ENCODE assay signal across 11 cellular contexts in the genomic region with DNA sequence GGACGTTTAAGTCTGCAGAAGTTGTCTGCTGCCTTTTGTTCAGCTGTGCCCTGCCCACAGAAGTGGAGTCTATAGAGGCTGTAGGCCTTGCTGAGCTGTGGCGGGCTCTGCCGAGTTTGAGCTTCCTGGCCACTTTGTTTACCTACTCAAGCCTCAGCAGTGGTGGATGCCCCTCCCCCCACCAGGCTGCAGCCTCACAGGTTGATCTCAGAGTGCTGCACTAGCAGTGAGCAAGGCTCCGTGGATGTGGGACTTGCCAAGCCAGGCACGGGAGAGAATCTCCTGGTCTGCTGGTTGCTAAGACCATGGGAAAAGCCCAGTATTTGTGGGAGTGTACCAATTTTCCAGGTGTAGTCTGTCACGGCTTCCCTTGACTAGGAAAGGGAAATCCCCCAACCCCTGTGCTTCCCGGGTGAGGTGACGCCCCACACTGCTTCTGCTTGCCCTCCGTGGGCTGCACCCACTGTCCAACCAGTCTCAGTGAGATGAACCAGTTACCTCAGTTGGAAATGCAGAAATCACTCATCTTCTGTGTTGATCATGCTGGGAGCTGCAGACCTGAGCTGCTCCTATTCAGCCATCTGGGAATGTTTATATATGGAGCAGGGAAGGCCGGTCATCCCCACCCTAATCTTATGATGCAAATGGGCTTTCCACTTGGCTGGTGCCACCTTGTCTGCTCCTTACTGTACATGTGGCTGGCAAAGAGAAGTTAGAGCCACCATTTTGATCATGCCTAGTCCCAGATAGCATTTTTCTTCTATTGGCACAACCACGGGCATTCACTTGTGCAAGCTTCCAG.
DNase-seq lines count a peak whose midpoint lies in the region; ATAC-seq and TF ChIP-seq lines count a peak whose summit lies in the region.
"Had no signal": no experiment of that assay in that cellular context is flagged by ENCODE, and none has a peak within 500 bp of the region (broad histone marks: within the 10 kb centered on the region; RNA-seq: fewer than 3 reads in every experiment).

No MANE protein-coding gene starts in this region.

- peaks cover 22% of the 10 kb centered on the region for H3K27me3 Mint-ChIP-seq in activated CD8-positive, alpha-beta memory T cell treated with anti-CD3 and anti-CD28 coated beads, Interleukin-2, amount 10 ng/mL, durations not matched to agents 7 days and 5 days
- peaks cover 3% of the 10 kb centered on the region for H3K27me3 Mint-ChIP-seq in activated T-helper 1 cell treated with anti-CD3 and anti-CD28 coated beads, Interleukin-12 subunit alpha, Interleukin-12 subunit beta, Interleukin-2, Interleukin-4 antibody, amounts not matched to agents 30 ng/mL and 10 ng/mL and 1 ng/mL, durations not matched to agents 14 hours and 24 hours and 36 hours (ENCODE audit: insufficient read depth)

- H3K9ac ChIP-seq in parathyroid adenoma, result no peak overlapping the region

- TF ChIP-seq CTCF in parathyroid adenoma (IDR thresholded peaks at IDR 0.05), result no peak

- peak; percentile 48 for DNase-seq in activated CD8-positive, alpha-beta memory T cell treated with anti-CD3 and anti-CD28 coated beads, Interleukin-2, amount 10 ng/mL, durations not matched to agents 7 days and 5 days
- DNase-seq in activated CD8-positive, alpha-beta memory T cell treated with anti-CD3 and anti-CD28 coated beads, Interleukin-2, amount 50 U/mL, for 48 hours, result no peak
- DNase-seq in NCI-H146 (lab: John Stamatoyannopoulos, UW) (peak; percentile 59), EL (no peak)
- peak; percentile 29 for DNase-seq in activated T-helper 1 cell treated with anti-CD3 and anti-CD28 coated beads, Interleukin-12 subunit alpha, Interleukin-12 subunit beta, Interleukin-2, Interleukin-4 antibody, amounts not matched to agents 30 ng/mL and 10 ng/mL and 1 ng/mL, durations not matched to agents 14 hours and 24 hours and 36 hours (ENCODE audit: low spot score)
- DNase-seq: natural killer cell had no signal

- ATAC-seq in activated CD8-positive, alpha-beta memory T cell treated with anti-CD3 and anti-CD28 coated beads, Interleukin-2, amount 10 ng/mL, durations not matched to agents 7 days and 5 days, result no peak
- ATAC-seq in HG02840 (IDR thresholded peaks at IDR 0.05; ENCODE audit: low FRiP score, unreplicated experiment), result no peak
- no peak for ATAC-seq in HG02678 (IDR thresholded peaks at IDR 0.05; ENCODE audit: unreplicated experiment)
- ATAC-seq: natural killer cell; stimulated activated memory B cell treated with anti-CD40 and anti-IgM and Interleukin-4, amounts not matched to agents 10 μg/mL and 1 μg/mL and 100 μg/mL, for 72 hours had no signal

- no peaks in the 10 kb centered on the region for H3K9me3 ChIP-seq in parathyroid adenoma (ENCODE audit: control insufficient read depth, low read length)

- H3K36me3 ChIP-seq in parathyroid adenoma (ENCODE audit: control insufficient read depth, insufficient read depth, low read length), result no peaks in the 10 kb centered on the region

- CTCF ChIA-PET in activated CD8-positive, alpha-beta memory T cell treated with anti-CD3 and anti-CD28 coated beads, Interleukin-2, amount 10 ng/mL, durations not matched to agents 7 days and 5 days (lab: Charles Lee), result interaction anchor here (1.3 to 1.7 kb wide), 2 partner anchors 98 to 191 kb away, joined by 3 to 4 read pairs; no protein-coding TSS in a partner anchor

- H3K4me3 Mint-ChIP-seq in activated CD8-positive, alpha-beta memory T cell treated with anti-CD3 and anti-CD28 coated beads, Interleukin-2, amount 10 ng/mL, durations not matched to agents 7 days and 5 days, result no peak overlapping the region
- no peak overlapping the region for H3K4me3 Mint-ChIP-seq in activated T-helper 1 cell treated with anti-CD3 and anti-CD28 coated beads, Interleukin-12 subunit alpha, Interleukin-12 subunit beta, Interleukin-2, Interleukin-4 antibody, amounts not matched to agents 30 ng/mL and 10 ng/mL and 1 ng/mL, durations not matched to agents 14 hours and 24 hours and 36 hours
- H3K4me3 Mint-ChIP-seq: brain; natural killer cell; stimulated activated memory B cell treated with anti-CD40 and anti-IgM and Interleukin-4, amounts not matched to agents 10 μg/mL and 1 μg/mL and 100 μg/mL, for 72 hours had no signal

- H3K4me1 ChIP-seq in parathyroid adenoma, result no peaks in the 10 kb centered on the region

- peak overlapping the region; percentile 44 for H2AFZ ChIP-seq in parathyroid adenoma

- H3K4me1 Mint-ChIP-seq in activated CD8-positive, alpha-beta memory T cell treated with anti-CD3 and anti-CD28 coated beads, Interleukin-2, amount 10 ng/mL, durations not matched to agents 7 days and 5 days, result peaks cover 7% of the 10 kb centered on the region
- H3K4me1 Mint-ChIP-seq in activated T-helper 1 cell treated with anti-CD3 and anti-CD28 coated beads, Interleukin-12 subunit alpha, Interleukin-12 subunit beta, Interleukin-2, Interleukin-4 antibody, amounts not matched to agents 30 ng/mL and 10 ng/mL and 1 ng/mL, durations not matched to agents 14 hours and 24 hours and 36 hours (ENCODE audit: low read depth), result peaks cover 12% of the 10 kb centered on the region
- H3K4me1 Mint-ChIP-seq: natural killer cell; stimulated activated memory B cell treated with anti-CD40 and anti-IgM and Interleukin-4, amounts not matched to agents 10 μg/mL and 1 μg/mL and 100 μg/mL, for 72 hours had no signal

- H3K9me3 Mint-ChIP-seq in activated CD8-positive, alpha-beta memory T cell treated with anti-CD3 and anti-CD28 coated beads, Interleukin-2, amount 10 ng/mL, durations not matched to agents 7 days and 5 days (ENCODE audit: low read depth), result peaks cover 2% of the 10 kb centered on the region
- peaks cover 4% of the 10 kb centered on the region for H3K9me3 Mint-ChIP-seq in activated T-helper 1 cell treated with anti-CD3 and anti-CD28 coated beads, Interleukin-12 subunit alpha, Interleukin-12 subunit beta, Interleukin-2, Interleukin-4 antibody, amounts not matched to agents 30 ng/mL and 10 ng/mL and 1 ng/mL, durations not matched to agents 14 hours and 24 hours and 36 hours
- H3K9me3 Mint-ChIP-seq: natural killer cell; stimulated activated memory B cell treated with anti-CD40 and anti-IgM and Interleukin-4, amounts not matched to agents 10 μg/mL and 1 μg/mL and 100 μg/mL, for 72 hours had no signal

- peaks cover 1% of the 10 kb centered on the region for H3K36me3 Mint-ChIP-seq in activated CD8-positive, alpha-beta memory T cell treated with anti-CD3 and anti-CD28 coated beads, Interleukin-2, amount 10 ng/mL, durations not matched to agents 7 days and 5 days
- peaks cover 10% of the 10 kb centered on the region for H3K36me3 Mint-ChIP-seq in activated T-helper 1 cell treated with anti-CD3 and anti-CD28 coated beads, Interleukin-12 subunit alpha, Interleukin-12 subunit beta, Interleukin-2, Interleukin-4 antibody, amounts not matched to agents 30 ng/mL and 10 ng/mL and 1 ng/mL, durations not matched to agents 14 hours and 24 hours and 36 hours (ENCODE audit: low read depth)
- H3K36me3 Mint-ChIP-seq: brain; natural killer cell; stimulated activated memory B cell treated with anti-CD40 and anti-IgM and Interleukin-4, amounts not matched to agents 10 μg/mL and 1 μg/mL and 100 μg/mL, for 72 hours had no signal

- no peak overlapping the region for H3K4me2 ChIP-seq in parathyroid adenoma (ENCODE audit: low read length)

- intact Hi-C loops in activated T-helper 1 cell treated with anti-CD3 and anti-CD28 coated beads, Interleukin-12 subunit alpha, Interleukin-12 subunit beta, Interleukin-2, Interleukin-4 antibody, amounts not matched to agents 30 ng/mL and 10 ng/mL and 1 ng/mL, durations not matched to agents 14 hours and 24 hours and 36 hours (cut with micrococcal nuclease), result no loop called here

- H3K27me3 ChIP-seq in parathyroid adenoma (ENCODE audit: control insufficient read depth, insufficient read depth, low read length), result no peaks in the 10 kb centered on the region

- H3K4me3 ChIP-seq in parathyroid adenoma (ENCODE audit: low read depth, low read length), result no peak overlapping the region

- no peak overlapping the region for H3K27ac ChIP-seq in parathyroid adenoma

- H3K27ac Mint-ChIP-seq in activated CD8-positive, alpha-beta memory T cell treated with anti-CD3 and anti-CD28 coated beads, Interleukin-2, amount 10 ng/mL, durations not matched to agents 7 days and 5 days, result no peak overlapping the region
- no peak overlapping the region for H3K27ac Mint-ChIP-seq in activated T-helper 1 cell treated with anti-CD3 and anti-CD28 coated beads, Interleukin-12 subunit alpha, Interleukin-12 subunit beta, Interleukin-2, Interleukin-4 antibody, amounts not matched to agents 30 ng/mL and 10 ng/mL and 1 ng/mL, durations not matched to agents 14 hours and 24 hours and 36 hours
- H3K27ac Mint-ChIP-seq: brain; natural killer cell; stimulated activated memory B cell treated with anti-CD40 and anti-IgM and Interleukin-4, amounts not matched to agents 10 μg/mL and 1 μg/mL and 100 μg/mL, for 72 hours had no signal

- no peaks in the 10 kb centered on the region for H3K79me2 ChIP-seq in parathyroid adenoma

Comparison
In these comparisons a context has a peak if more than half of its experiments do, and no peak if none do; other contexts are left out.
1. DNase-seq: peak in activated CD8-positive, alpha-beta memory T cell treated with anti-CD3 and anti-CD28 coated beads, Interleukin-2, amount 10 ng/mL, durations not matched to agents 7 days and 5 days (single experiment), NCI-H146 (single experiment) and activated T-helper 1 cell treated with anti-CD3 and anti-CD28 coated beads, Interleukin-12 subunit alpha, Interleukin-12 subunit beta, Interleukin-2, Interleukin-4 antibody, amounts not matched to agents 30 ng/mL and 10 ng/mL and 1 ng/mL, durations not matched to agents 14 hours and 24 hours and 36 hours (single experiment); none in activated CD8-positive, alpha-beta memory T cell treated with anti-CD3 and anti-CD28 coated beads, Interleukin-2, amount 50 U/mL, for 48 hours (single experiment) and EL (single experiment).